ENCODE assay signal across 1 cellular context in genomic region chr11:45259607-45260006, GRCh38.
TF ChIP-seq lines count a peak whose summit lies in the region.

No MANE protein-coding gene starts in this region.

TF ChIP-seq in Ishikawa, 13 proteins besides CTCF, POLR2A, EP300 and RAD21 (continued from another document):
- TF ChIP-seq REST (IDR thresholded peaks at IDR 0.05; ENCODE audit: low read depth) (no peak), MAX (IDR thresholded peaks at IDR 0.05) (no peak), TCF12 (IDR thresholded peaks at IDR 0.05; ENCODE audit: low read depth) (peak; percentile 69; the same call in 1 of the 2 replicates)
